ENCODE assay signal across 10 cellular contexts in the genomic region with DNA sequence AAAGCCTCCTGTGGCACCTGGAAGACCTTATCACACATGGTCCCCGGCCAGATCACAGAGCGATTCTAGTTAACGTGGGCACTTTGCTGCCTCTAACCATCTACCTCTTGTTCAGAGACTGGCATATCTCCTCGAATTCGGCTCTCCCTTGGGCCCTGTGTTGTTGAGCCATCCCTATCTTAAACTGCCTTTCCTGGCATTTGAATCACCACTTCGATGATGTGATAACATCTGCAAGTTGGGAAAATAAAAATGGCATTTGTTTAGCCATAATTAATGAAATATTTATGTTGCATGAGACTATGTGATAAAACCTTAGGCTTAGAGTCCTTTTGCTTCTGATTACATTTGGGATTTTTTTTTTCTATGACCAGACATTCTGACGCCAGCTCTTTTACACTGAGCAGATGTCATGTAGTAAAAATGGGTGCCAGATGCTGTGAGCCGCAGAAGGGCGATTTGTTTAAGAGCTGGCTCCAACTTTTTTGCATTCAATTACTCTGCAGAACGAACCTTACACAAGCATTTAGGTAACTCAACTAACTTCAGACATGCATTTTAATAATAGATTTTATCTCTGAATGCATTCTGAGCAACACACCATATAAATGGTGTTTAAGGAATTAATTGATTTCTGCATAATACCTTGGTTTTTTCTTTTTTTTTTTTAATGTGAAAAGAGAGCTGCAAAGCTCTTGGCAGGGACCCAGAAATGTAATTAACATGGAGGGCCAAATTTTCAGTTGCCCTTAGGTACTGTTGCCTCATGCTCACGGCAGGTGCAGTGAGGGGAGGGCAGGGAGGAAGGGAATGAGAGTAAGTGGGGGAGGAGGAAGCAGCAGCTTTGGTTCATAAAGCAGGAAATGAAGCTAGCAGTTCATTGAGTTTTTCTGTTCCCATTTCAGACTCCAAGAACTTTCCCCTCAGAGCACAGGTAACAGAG. TPM values are rescaled to one million over a fixed set of nuclear protein-coding genes. Genes with fewer than 3 reads are reported as not detected.
DNase-seq lines count a peak whose midpoint lies in the region; ATAC-seq and TF ChIP-seq lines count a peak whose summit lies in the region.
"Had no signal": no experiment of that assay in that cellular context is flagged by ENCODE, and none has a peak within 500 bp of the region (broad histone marks: within the 10 kb centered on the region; RNA-seq: fewer than 3 reads in every experiment).

No MANE protein-coding gene starts in this region.

- no peak overlapping the region for H3K27ac Mint-ChIP-seq in GM23338

- H3K36me3 ChIP-seq in GM23338 (ENCODE audit: insufficient read depth) (no peaks in the 10 kb centered on the region), colonic mucosa (no peaks in the 10 kb centered on the region), stomach (no peaks in the 10 kb centered on the region), tibial artery (no peaks in the 10 kb centered on the region)
- H3K36me3 ChIP-seq: cardiac muscle cell had no signal

- no peaks in the 10 kb centered on the region; the same call in 1 of the 3 replicates for H3K36me3 Mint-ChIP-seq in GM23338 (ENCODE audit: low read depth)

- no peak overlapping the region for H3K9ac ChIP-seq in colonic mucosa (ENCODE audit: low read depth in 2 of 2, low read length in 2 of 2)

- H3K27me3 ChIP-seq in GM23338 (ENCODE audit: insufficient read depth) (no peaks in the 10 kb centered on the region), colonic mucosa (no peaks in the 10 kb centered on the region), stomach (no peaks in the 10 kb centered on the region), tibial artery (no peaks in the 10 kb centered on the region)
- H3K27me3 ChIP-seq: cardiac muscle cell had no signal

- peaks cover 12% of the 10 kb centered on the region; the same call in 2 of the 3 replicates for H3K9me3 Mint-ChIP-seq in GM23338

- ATAC-seq in GM23338 (peak; percentile 51; the same call in 2 of the 3 replicates), HG03108 (IDR thresholded peaks at IDR 0.05; ENCODE audit: unreplicated experiment) (no peak)

- H3K4me3 ChIP-seq in GM23338 (no peak overlapping the region), colonic mucosa (no peak overlapping the region), stomach (no peak overlapping the region), tibial artery (no peak overlapping the region)
- H3K4me3 ChIP-seq: cardiac muscle cell, lung had no signal

- DNase-seq in GM23338 (ENCODE audit: low spot score): peak; percentile 9
- DNase-seq in NCI-H2171 (lab: John Stamatoyannopoulos, UW): peak; percentile 86
- DNase-seq in colonic mucosa: no peak
- DNase-seq in stomach: no peak
- DNase-seq in tibial artery: no peak
- DNase-seq in activated CD4-positive, alpha-beta T cell treated with anti-CD3 and anti-CD28 coated beads, Interleukin-2, amount 50 U/mL, for 48 hours: no peak
- DNase-seq in pons (ENCODE audit: low spot score): no peak

- peak overlapping the region; percentile 48; the same call in 1 of the 2 replicates for H3K4me2 ChIP-seq in GM23338

- H3K4me3 Mint-ChIP-seq in GM23338: no peak overlapping the region

- WGBS in stomach, 5 donors: 43 to 52% (median 46%) methylated on average over 11 of the region's 11 CpGs

- TF ChIP-seq EP300 in stomach (IDR thresholded peaks at IDR 0.05): no peak

- H3K79me2 ChIP-seq in GM23338 (replicated peaks; ENCODE audit: insufficient read depth): no peaks in the 10 kb centered on the region

- H3K4me1 ChIP-seq in GM23338 (ENCODE audit: insufficient read depth) (peaks cover 26% of the 10 kb centered on the region), colonic mucosa (no peaks in the 10 kb centered on the region), stomach (peaks cover 7 to 24% (median 13%) of the 10 kb centered on the region in 4 donors), tibial artery (peaks cover 0 to 13% (median 4%) of the 10 kb centered on the region in 4 donors)

- H3K9me3 ChIP-seq in colonic mucosa (no peaks in the 10 kb centered on the region), stomach (peaks cover 0 to 20% (median 8%) of the 10 kb centered on the region in 4 donors), tibial artery (peaks cover 0 to 10% (median 0%) of the 10 kb centered on the region in 3 donors)

- no peak overlapping the region for H3K27ac ChIP-seq in GM23338 (ENCODE audit: low read depth)
- peak overlapping the region; percentile 35 for H3K27ac ChIP-seq in colonic mucosa
- peak overlapping the region in 3 of 5 donors; percentile 38 to 81 (median 62) for H3K27ac ChIP-seq in stomach
- no peak overlapping the region for H3K27ac ChIP-seq in tibial artery
- H3K27ac ChIP-seq: cardiac muscle cell had no signal

- no peak for TF ChIP-seq CTCF in GM23338 (conservative IDR thresholded peaks at IDR 0.05; ENCODE audit: low read depth in 2 of 2)
- no peak for TF ChIP-seq CTCF in colonic mucosa (IDR thresholded peaks at IDR 0.05)
- no peak for TF ChIP-seq CTCF in stomach (IDR thresholded peaks at IDR 0.05)
- no peak for TF ChIP-seq CTCF in tibial artery (IDR thresholded peaks at IDR 0.05)

- no peaks in the 10 kb centered on the region for H3F3A ChIP-seq in GM23338 (replicated peaks; ENCODE audit: low read depth)

- no peaks in the 10 kb centered on the region for H3K27me3 Mint-ChIP-seq in GM23338 (ENCODE audit: insufficient read depth, low read depth, poor library complexity)

- no peaks in the 10 kb centered on the region for H4K20me1 ChIP-seq in GM23338 (replicated peaks; ENCODE audit: insufficient read depth)

- intact Hi-C loops in colonic mucosa (cut with DNase I): no loop called here
- intact Hi-C loops in stomach (cut with DNase I; ENCODE audit: low total_unique reads): no loop called here
- intact Hi-C loops in tibial artery (cut with DNase I; ENCODE audit: low total_unique reads): no loop called here

- H3K4me1 Mint-ChIP-seq in GM23338: peaks cover 29% of the 10 kb centered on the region

- no peak for TF ChIP-seq POLR2A in stomach (IDR thresholded peaks at IDR 0.05)

- H2AFZ ChIP-seq in GM23338: peak overlapping the region; percentile 82; the same call in 1 of the 2 replicates

- no peaks in the 10 kb centered on the region for H3K9me2 ChIP-seq in GM23338 (ENCODE audit: insufficient read depth)

TF ChIP-seq in GM23338, 12 proteins besides CTCF, POLR2A, EP300 and RAD21 (continues in another document):
- TF ChIP-seq, protein P1, sequence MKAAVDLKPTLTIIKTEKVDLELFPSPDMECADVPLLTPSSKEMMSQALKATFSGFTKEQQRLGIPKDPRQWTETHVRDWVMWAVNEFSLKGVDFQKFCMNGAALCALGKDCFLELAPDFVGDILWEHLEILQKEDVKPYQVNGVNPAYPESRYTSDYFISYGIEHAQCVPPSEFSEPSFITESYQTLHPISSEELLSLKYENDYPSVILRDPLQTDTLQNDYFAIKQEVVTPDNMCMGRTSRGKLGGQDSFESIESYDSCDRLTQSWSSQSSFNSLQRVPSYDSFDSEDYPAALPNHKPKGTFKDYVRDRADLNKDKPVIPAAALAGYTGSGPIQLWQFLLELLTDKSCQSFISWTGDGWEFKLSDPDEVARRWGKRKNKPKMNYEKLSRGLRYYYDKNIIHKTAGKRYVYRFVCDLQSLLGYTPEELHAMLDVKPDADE (IDR thresholded peaks at IDR 0.05): no peak
- TF ChIP-seq CREB1 (CRISPR knock-in tag; IDR thresholded peaks at IDR 0.05; ENCODE audit: low read depth): no peak
- TF ChIP-seq ZNF331 (CRISPR knock-in tag; IDR thresholded peaks at IDR 0.05; ENCODE audit: low read depth): no peak
- TF ChIP-seq, protein P2, sequence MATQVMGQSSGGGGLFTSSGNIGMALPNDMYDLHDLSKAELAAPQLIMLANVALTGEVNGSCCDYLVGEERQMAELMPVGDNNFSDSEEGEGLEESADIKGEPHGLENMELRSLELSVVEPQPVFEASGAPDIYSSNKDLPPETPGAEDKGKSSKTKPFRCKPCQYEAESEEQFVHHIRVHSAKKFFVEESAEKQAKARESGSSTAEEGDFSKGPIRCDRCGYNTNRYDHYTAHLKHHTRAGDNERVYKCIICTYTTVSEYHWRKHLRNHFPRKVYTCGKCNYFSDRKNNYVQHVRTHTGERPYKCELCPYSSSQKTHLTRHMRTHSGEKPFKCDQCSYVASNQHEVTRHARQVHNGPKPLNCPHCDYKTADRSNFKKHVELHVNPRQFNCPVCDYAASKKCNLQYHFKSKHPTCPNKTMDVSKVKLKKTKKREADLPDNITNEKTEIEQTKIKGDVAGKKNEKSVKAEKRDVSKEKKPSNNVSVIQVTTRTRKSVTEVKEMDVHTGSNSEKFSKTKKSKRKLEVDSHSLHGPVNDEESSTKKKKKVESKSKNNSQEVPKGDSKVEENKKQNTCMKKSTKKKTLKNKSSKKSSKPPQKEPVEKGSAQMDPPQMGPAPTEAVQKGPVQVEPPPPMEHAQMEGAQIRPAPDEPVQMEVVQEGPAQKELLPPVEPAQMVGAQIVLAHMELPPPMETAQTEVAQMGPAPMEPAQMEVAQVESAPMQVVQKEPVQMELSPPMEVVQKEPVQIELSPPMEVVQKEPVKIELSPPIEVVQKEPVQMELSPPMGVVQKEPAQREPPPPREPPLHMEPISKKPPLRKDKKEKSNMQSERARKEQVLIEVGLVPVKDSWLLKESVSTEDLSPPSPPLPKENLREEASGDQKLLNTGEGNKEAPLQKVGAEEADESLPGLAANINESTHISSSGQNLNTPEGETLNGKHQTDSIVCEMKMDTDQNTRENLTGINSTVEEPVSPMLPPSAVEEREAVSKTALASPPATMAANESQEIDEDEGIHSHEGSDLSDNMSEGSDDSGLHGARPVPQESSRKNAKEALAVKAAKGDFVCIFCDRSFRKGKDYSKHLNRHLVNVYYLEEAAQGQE (IDR thresholded peaks at IDR 0.05; ENCODE audit: unreplicated experiment): no peak
- TF ChIP-seq POLR2AphosphoS5 (IDR thresholded peaks at IDR 0.05; ENCODE audit: low read depth): no peak
- no peak for TF ChIP-seq EZH2 (IDR thresholded peaks at IDR 0.05; ENCODE audit: low read depth, unreplicated experiment)
- TF ChIP-seq EZH2phosphoT487 (IDR thresholded peaks at IDR 0.05; ENCODE audit: unreplicated experiment): no peak
- no peak for TF ChIP-seq STAT1 (IDR thresholded peaks at IDR 0.05; ENCODE audit: unreplicated experiment)
- TF ChIP-seq JUNB (IDR thresholded peaks at IDR 0.05; ENCODE audit: unreplicated experiment): no peak
- TF ChIP-seq NANOG (IDR thresholded peaks at IDR 0.05; ENCODE audit: borderline replicate concordance): no peak
- TF ChIP-seq ZNF114 (CRISPR knock-in tag; IDR thresholded peaks at IDR 0.05): no peak

RNA-seq across cellular contexts. Expression of a gene that starts 58.3 kb away (rescaled TPM):
- 6.9 and 7.6 TPM in 2 replicates for total RNA-seq in GM23338 (2014; rRNA removed; shearing (Covaris generic))
- 5.1 and 5.8 TPM in 2 replicates for polyA plus RNA-seq in GM23338 (2016; fragmentation: Nextera tagmentation; extraction: Ambion mirVana)
- 10 to 100 TPM; 61.8 to 78.5 TPM for total RNA-seq in colonic mucosa
- total RNA-seq in stomach: 100 to 1,000 TPM in 1 of 5 donors, 10 to 100 TPM in 4; 42.9 to 116 (median 54.8) TPM
- 10 to 100 TPM; 18.8 to 31.5 (median 26.3) TPM for polyA plus RNA-seq in stomach

Comparison
In these comparisons a context has a peak if more than half of its experiments do, and no peak if none do; other contexts are left out.
1. DNase-seq: peak in GM23338 (single experiment) and NCI-H2171 (single experiment); none in colonic mucosa (single experiment), stomach (single experiment), tibial artery (0 of 2), activated CD4-positive, alpha-beta T cell treated with anti-CD3 and anti-CD28 coated beads, Interleukin-2, amount 50 U/mL, for 48 hours (0 of 2) and pons (single experiment).
2. H3K27ac ChIP-seq: peak in colonic mucosa (single experiment) and stomach (3 of 5); none in GM23338 (single experiment) and tibial artery (0 of 2).